In the genomic region with DNA sequence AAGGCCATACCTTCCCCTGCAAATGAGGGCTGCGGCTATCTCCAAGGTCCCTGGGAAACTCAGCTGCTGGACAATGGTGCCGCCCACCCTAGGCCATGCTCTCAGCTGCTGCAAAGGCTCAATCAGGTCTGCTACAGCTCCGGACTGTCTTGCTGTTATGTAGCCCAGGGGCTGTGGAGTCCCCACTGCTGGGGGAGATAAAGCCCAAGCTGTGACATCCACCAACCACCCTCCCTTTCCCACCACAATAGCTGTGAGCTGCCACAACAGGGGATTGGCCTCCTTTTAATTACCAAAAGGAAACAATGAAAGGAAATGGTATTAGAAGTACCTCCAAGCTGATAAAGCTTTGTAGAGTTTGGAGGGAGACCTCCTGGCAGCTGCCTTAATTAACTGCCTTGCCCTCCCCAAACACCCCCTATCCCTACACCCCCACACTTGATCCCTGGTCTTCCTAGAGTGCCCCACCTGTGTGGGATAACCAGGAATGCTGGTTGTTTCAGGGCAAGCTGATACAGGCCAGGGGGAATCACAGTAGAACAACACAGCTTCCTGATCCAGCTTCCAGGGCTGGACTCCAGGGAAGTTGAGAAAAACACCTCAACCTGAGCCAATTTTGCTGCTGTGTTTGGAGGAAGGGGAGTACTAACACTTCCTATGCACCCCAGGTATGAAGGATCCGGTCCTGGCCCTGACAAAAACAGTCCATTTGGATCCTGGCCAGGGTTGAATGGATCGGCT, we compare ENCODE assay signal across 1 cellular context.
TF ChIP-seq lines count a peak whose summit lies in the region.

A gene (minus strand): TSS at position 260 of the 741 bp plus-strand sequence. CDS start 1,474 bp downstream, outside the sequence.

TF ChIP-seq in GM23338, 12 proteins besides CTCF, POLR2A, EP300 and RAD21 (continued from another document):
- TF ChIP-seq, protein P1, sequence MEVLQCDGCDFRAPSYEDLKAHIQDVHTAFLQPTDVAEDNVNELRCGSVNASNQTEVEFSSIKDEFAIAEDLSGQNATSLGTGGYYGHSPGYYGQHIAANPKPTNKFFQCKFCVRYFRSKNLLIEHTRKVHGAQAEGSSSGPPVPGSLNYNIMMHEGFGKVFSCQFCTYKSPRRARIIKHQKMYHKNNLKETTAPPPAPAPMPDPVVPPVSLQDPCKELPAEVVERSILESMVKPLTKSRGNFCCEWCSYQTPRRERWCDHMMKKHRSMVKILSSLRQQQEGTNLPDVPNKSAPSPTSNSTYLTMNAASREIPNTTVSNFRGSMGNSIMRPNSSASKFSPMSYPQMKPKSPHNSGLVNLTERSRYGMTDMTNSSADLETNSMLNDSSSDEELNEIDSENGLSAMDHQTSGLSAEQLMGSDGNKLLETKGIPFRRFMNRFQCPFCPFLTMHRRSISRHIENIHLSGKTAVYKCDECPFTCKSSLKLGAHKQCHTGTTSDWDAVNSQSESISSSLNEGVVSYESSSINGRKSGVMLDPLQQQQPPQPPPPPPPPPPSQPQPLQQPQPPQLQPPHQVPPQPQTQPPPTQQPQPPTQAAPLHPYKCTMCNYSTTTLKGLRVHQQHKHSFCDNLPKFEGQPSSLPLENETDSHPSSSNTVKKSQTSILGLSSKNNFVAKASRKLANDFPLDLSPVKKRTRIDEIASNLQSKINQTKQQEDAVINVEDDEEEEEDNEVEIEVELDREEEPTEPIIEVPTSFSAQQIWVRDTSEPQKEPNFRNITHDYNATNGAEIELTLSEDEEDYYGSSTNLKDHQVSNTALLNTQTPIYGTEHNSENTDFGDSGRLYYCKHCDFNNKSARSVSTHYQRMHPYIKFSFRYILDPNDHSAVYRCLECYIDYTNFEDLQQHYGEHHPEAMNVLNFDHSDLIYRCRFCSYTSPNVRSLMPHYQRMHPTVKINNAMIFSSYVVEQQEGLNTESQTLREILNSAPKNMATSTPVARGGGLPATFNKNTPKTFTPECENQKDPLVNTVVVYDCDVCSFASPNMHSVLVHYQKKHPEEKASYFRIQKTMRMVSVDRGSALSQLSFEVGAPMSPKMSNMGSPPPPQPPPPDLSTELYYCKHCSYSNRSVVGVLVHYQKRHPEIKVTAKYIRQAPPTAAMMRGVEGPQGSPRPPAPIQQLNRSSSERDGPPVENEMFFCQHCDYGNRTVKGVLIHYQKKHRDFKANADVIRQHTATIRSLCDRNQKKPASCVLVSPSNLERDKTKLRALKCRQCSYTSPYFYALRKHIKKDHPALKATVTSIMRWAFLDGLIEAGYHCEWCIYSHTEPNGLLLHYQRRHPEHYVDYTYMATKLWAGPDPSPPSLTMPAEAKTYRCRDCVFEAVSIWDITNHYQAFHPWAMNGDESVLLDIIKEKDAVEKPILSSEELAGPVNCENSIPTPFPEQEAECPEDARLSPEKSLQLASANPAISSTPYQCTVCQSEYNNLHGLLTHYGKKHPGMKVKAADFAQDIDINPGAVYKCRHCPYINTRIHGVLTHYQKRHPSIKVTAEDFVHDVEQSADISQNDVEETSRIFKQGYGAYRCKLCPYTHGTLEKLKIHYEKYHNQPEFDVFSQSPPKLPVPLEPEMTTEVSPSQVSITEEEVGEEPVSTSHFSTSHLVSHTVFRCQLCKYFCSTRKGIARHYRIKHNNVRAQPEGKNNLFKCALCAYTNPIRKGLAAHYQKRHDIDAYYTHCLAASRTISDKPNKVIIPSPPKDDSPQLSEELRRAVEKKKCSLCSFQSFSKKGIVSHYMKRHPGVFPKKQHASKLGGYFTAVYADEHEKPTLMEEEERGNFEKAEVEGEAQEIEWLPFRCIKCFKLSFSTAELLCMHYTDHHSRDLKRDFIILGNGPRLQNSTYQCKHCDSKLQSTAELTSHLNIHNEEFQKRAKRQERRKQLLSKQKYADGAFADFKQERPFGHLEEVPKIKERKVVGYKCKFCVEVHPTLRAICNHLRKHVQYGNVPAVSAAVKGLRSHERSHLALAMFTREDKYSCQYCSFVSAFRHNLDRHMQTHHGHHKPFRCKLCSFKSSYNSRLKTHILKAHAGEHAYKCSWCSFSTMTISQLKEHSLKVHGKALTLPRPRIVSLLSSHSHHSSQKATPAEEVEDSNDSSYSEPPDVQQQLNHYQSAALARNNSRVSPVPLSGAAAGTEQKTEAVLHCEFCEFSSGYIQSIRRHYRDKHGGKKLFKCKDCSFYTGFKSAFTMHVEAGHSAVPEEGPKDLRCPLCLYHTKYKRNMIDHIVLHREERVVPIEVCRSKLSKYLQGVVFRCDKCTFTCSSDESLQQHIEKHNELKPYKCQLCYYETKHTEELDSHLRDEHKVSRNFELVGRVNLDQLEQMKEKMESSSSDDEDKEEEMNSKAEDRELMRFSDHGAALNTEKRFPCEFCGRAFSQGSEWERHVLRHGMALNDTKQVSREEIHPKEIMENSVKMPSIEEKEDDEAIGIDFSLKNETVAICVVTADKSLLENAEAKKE (CRISPR knock-in tag; IDR thresholded peaks at IDR 0.05), result no peak
- TF ChIP-seq EZH2 (IDR thresholded peaks at IDR 0.05; ENCODE audit: low read depth, unreplicated experiment) (no peak), STAT1 (IDR thresholded peaks at IDR 0.05; ENCODE audit: unreplicated experiment) (no peak), JUNB (IDR thresholded peaks at IDR 0.05; ENCODE audit: unreplicated experiment) (no peak), CREB1 (CRISPR knock-in tag; IDR thresholded peaks at IDR 0.05; ENCODE audit: low read depth) (no peak)
- TF ChIP-seq, protein P2, sequence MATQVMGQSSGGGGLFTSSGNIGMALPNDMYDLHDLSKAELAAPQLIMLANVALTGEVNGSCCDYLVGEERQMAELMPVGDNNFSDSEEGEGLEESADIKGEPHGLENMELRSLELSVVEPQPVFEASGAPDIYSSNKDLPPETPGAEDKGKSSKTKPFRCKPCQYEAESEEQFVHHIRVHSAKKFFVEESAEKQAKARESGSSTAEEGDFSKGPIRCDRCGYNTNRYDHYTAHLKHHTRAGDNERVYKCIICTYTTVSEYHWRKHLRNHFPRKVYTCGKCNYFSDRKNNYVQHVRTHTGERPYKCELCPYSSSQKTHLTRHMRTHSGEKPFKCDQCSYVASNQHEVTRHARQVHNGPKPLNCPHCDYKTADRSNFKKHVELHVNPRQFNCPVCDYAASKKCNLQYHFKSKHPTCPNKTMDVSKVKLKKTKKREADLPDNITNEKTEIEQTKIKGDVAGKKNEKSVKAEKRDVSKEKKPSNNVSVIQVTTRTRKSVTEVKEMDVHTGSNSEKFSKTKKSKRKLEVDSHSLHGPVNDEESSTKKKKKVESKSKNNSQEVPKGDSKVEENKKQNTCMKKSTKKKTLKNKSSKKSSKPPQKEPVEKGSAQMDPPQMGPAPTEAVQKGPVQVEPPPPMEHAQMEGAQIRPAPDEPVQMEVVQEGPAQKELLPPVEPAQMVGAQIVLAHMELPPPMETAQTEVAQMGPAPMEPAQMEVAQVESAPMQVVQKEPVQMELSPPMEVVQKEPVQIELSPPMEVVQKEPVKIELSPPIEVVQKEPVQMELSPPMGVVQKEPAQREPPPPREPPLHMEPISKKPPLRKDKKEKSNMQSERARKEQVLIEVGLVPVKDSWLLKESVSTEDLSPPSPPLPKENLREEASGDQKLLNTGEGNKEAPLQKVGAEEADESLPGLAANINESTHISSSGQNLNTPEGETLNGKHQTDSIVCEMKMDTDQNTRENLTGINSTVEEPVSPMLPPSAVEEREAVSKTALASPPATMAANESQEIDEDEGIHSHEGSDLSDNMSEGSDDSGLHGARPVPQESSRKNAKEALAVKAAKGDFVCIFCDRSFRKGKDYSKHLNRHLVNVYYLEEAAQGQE (IDR thresholded peaks at IDR 0.05; ENCODE audit: unreplicated experiment), result no peak
